Comparison of ENCODE assay signal across 8 cellular contexts in genomic region chr15:101277038-101277822, GRCh38. TPM values are rescaled to one million over a fixed set of nuclear protein-coding genes. Genes with fewer than 3 reads are reported as not detected.
A peak's percentile ranks its signal among the peaks of the same experiment; 100 is the strongest.
DNase-seq lines count a peak whose midpoint lies in the region; ATAC-seq and TF ChIP-seq lines count a peak whose summit lies in the region.

Gene SELENOS, minus strand, starts transcription at chr15:101277485. Its CDS starts 68 bp downstream, at chr15:101277417.

- intact Hi-C loops in lower lobe of right lung (cut with DNase I): no loop called here

- CTCF ChIA-PET in activated CD8-positive, alpha-beta T cell treated with anti-CD3 and anti-CD28 coated beads, Interleukin-2, amount 10 ng/mL, durations not matched to agents 7 days and 5 days (lab: Charles Lee): interaction anchor here (1.0 to 1.8 kb wide), 7 partner anchors 8 to 364 kb away, joined by 3 to 13 read pairs (median 5); partner anchors contain the start of gene SNRPA1

- peak within 1 kb of the TSS; percentile 80 to 95 (median 88) for H3K4me2 ChIP-seq in BLaER1 treated with 17β-estradiol and CSF1 and Interleukin-3, amounts not matched to agents 10 nM and 100 nM

- no peaks in the 10 kb centered on the region for H3K27me3 ChIP-seq in BLaER1 treated with 17β-estradiol and CSF1 and Interleukin-3, amounts not matched to agents 10 nM and 100 nM
- H3K27me3 ChIP-seq in lower lobe of right lung (ENCODE audit: low read depth): no peaks in the 10 kb centered on the region

- peak within 1 kb of the TSS; percentile 72 to 95 (median 86) for H3K9ac ChIP-seq in BLaER1 treated with 17β-estradiol and CSF1 and Interleukin-3, amounts not matched to agents 10 nM and 100 nM

- peak within 1 kb of the TSS; percentile 93 for H3K27ac Mint-ChIP-seq in activated CD8-positive, alpha-beta T cell treated with anti-CD3 and anti-CD28 coated beads, Interleukin-2, amount 10 ng/mL, durations not matched to agents 7 days and 5 days

- peaks cover 13 to 23% (median 18%) of the 10 kb centered on the region in 10 experiments for H3K4me1 ChIP-seq in BLaER1 treated with 17β-estradiol and CSF1 and Interleukin-3, amounts not matched to agents 10 nM and 100 nM
- peaks cover 20% of the 10 kb centered on the region for H3K4me1 ChIP-seq in lower lobe of right lung

- no peaks in the 10 kb centered on the region for H3K27me3 Mint-ChIP-seq in activated CD8-positive, alpha-beta T cell treated with anti-CD3 and anti-CD28 coated beads, Interleukin-2, amount 10 ng/mL, durations not matched to agents 7 days and 5 days (ENCODE audit: low read depth)

- peaks cover 59 to 79% (median 64%) of the 10 kb centered on the region in 11 experiments for H3K36me3 ChIP-seq in BLaER1 treated with 17β-estradiol and CSF1 and Interleukin-3, amounts not matched to agents 10 nM and 100 nM
- H3K36me3 ChIP-seq in lower lobe of right lung: peaks cover 61% of the 10 kb centered on the region

- DNase-seq in GM19238 (ENCODE audit: insufficient read length, low spot score) (peak; percentile 87), NCI-H748 treated with DMSO at 0.1 percent for 48 hours (lab: John Stamatoyannopoulos, UW) (peak; percentile 57), ecto neural progenitor cell (ENCODE audit: low spot score) (peak; percentile 92), lower lobe of right lung (peak; percentile 94)
- DNase-seq in activated CD8-positive, alpha-beta T cell treated with anti-CD3 and anti-CD28 coated beads, Interleukin-2, amount 10 ng/mL, durations not matched to agents 7 days and 5 days: peak; percentile 90
- peak; percentile 77 to 89 (median 85) for DNase-seq in stimulated activated CD4-positive, alpha-beta T cell treated with anti-CD3 and anti-CD28 coated beads, TNF-alpha, amount 100 ng/mL, for 24 hours (ENCODE audit: low read depth in 3 of 3)

- peak within 1 kb of the TSS; percentile 70 to 89 (median 81) for H3K27ac ChIP-seq in BLaER1 treated with 17β-estradiol and CSF1 and Interleukin-3, amounts not matched to agents 10 nM and 100 nM
- H3K27ac ChIP-seq in lower lobe of right lung: peak within 1 kb of the TSS; percentile 93

- ATAC-seq in HG03432 (IDR thresholded peaks at IDR 0.05; ENCODE audit: unreplicated experiment): peak; percentile 93
- peak; percentile 96 for ATAC-seq in activated CD8-positive, alpha-beta T cell treated with anti-CD3 and anti-CD28 coated beads, Interleukin-2, amount 10 ng/mL, durations not matched to agents 7 days and 5 days
- peak; percentile 99 for ATAC-seq in lower lobe of right lung

- peak within 1 kb of the TSS; percentile 96 for H3K4me3 Mint-ChIP-seq in activated CD8-positive, alpha-beta T cell treated with anti-CD3 and anti-CD28 coated beads, Interleukin-2, amount 10 ng/mL, durations not matched to agents 7 days and 5 days

- peaks cover 0 to 78% (median 42%) of the 10 kb centered on the region in 11 experiments; a peak in 19 of 22 replicates for H4K20me1 ChIP-seq in BLaER1 treated with 17β-estradiol and CSF1 and Interleukin-3, amounts not matched to agents 10 nM and 100 nM

- no peak for TF ChIP-seq CTCF in lower lobe of right lung (IDR thresholded peaks at IDR 0.05)

- H3K9me3 Mint-ChIP-seq in activated CD8-positive, alpha-beta T cell treated with anti-CD3 and anti-CD28 coated beads, Interleukin-2, amount 10 ng/mL, durations not matched to agents 7 days and 5 days (ENCODE audit: insufficient read depth): no peaks in the 10 kb centered on the region

- POLR2A ChIA-PET in activated CD8-positive, alpha-beta T cell treated with anti-CD3 and anti-CD28 coated beads, Interleukin-2, amount 10 ng/mL, durations not matched to agents 7 days and 5 days (lab: Charles Lee): interaction anchor here (1.2 to 1.4 kb wide), 2 partner anchors 12 to 16 kb away, joined by 3 to 4 read pairs; no protein-coding TSS in a partner anchor

- H3K9me3 ChIP-seq in BLaER1 treated with 17β-estradiol and CSF1 and Interleukin-3, amounts not matched to agents 10 nM and 100 nM (replicated peaks in 1 of 11): no peaks in the 10 kb centered on the region
- H3K9me3 ChIP-seq in lower lobe of right lung: no peaks in the 10 kb centered on the region

- H3K4me3 ChIP-seq in BLaER1 treated with 17β-estradiol and CSF1 and Interleukin-3, amounts not matched to agents 10 nM and 100 nM: peak within 1 kb of the TSS; percentile 82 to 100 (median 94)
- peak within 1 kb of the TSS; percentile 89 for H3K4me3 ChIP-seq in lower lobe of right lung

- H3K4me1 Mint-ChIP-seq in activated CD8-positive, alpha-beta T cell treated with anti-CD3 and anti-CD28 coated beads, Interleukin-2, amount 10 ng/mL, durations not matched to agents 7 days and 5 days (ENCODE audit: low read depth): peaks cover 25% of the 10 kb centered on the region

- peaks cover 64% of the 10 kb centered on the region for H3K36me3 Mint-ChIP-seq in activated CD8-positive, alpha-beta T cell treated with anti-CD3 and anti-CD28 coated beads, Interleukin-2, amount 10 ng/mL, durations not matched to agents 7 days and 5 days (ENCODE audit: low read depth)

RNA-seq across cellular contexts. Expression of gene SELENOS, which starts in this region (rescaled TPM):
- 10 to 100 TPM; 29.8 to 32.2 TPM for total RNA-seq in activated CD8-positive, alpha-beta T cell treated with anti-CD3 and anti-CD28 coated beads, Interleukin-2, amount 10 ng/mL, durations not matched to agents 7 days and 5 days
- total RNA-seq in lower lobe of right lung: 64.5 TPM

Comparison
In these comparisons a context has a peak if more than half of its experiments do, and no peak if none do; other contexts are left out.
1. Peak in every context shown above with its lines: DNase-seq, ATAC-seq, H3K4me3 ChIP-seq and H3K27ac ChIP-seq.